In the genomic region with DNA sequence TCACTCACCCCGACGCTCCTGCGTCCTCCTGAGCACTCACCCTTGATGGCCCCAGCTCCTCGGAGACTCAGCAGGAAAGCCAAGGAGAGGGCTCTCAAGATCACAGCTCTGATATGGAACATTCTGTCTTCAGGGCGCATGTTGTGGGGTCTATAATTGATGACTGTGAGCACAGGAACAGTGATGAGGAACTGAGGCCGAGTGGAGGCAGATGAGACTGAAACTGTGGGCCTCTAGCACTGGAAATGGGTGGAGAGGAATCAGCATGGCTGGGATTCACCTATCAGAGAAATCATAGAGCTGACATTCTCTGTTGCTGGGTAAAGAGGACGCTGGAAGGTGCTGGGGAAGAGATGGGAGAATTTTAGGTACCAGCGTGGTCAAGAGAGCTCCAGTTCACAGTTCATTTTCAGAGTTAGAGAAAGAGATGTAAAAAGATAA, we compare ENCODE assay signal across 8 cellular contexts. TPM values are rescaled to one million over a fixed set of nuclear protein-coding genes. Genes with fewer than 3 reads are reported as not detected.
DNase-seq lines count a peak whose midpoint lies in the region; ATAC-seq, FAIRE-seq and TF ChIP-seq lines count a peak whose summit lies in the region.

TSS of gene HLA-DPA1 (minus strand) at position 219 of the 441 bp plus-strand sequence.

- H2AFZ ChIP-seq in parathyroid adenoma = peak within 1 kb of the TSS; percentile 83

- no peak within 1 kb of the TSS for H3K9ac ChIP-seq in parathyroid adenoma

- peak within 1 kb of the TSS; percentile 28 for H3K4me2 ChIP-seq in parathyroid adenoma (ENCODE audit: low read length)

- H3K4me3 ChIP-seq in parathyroid adenoma (ENCODE audit: low read depth, low read length) = peak within 1 kb of the TSS; percentile 19

- TF ChIP-seq CTCF in parathyroid adenoma (IDR thresholded peaks at IDR 0.05) = no peak

- no peaks in the 10 kb centered on the region for H3K36me3 ChIP-seq in parathyroid adenoma (ENCODE audit: control insufficient read depth, insufficient read depth, low read length)

- FAIRE-seq in frontal cortex (lab: Jason Lieb, UNC) = no peak

- H3K4me1 ChIP-seq in parathyroid adenoma = peaks cover 5% of the 10 kb centered on the region

- peak; percentile 80 for DNase-seq in GM03348 (ENCODE audit: low spot score)
- peak; percentile 45 for DNase-seq in fibroblast of peridontal ligament (ENCODE audit: extremely low read depth)
- DNase-seq in frontal cortex (ENCODE audit: low spot score in 2 of 2) = no peak
- no peak for DNase-seq in GF-D8 (lab: John Stamatoyannopoulos, UW)

- H3K27me3 ChIP-seq in parathyroid adenoma (ENCODE audit: control insufficient read depth, insufficient read depth, low read length) = no peaks in the 10 kb centered on the region

- H3K79me2 ChIP-seq in parathyroid adenoma = no peaks in the 10 kb centered on the region

- H3K27ac ChIP-seq in parathyroid adenoma = peak within 1 kb of the TSS; percentile 66

- H3K9me3 ChIP-seq in parathyroid adenoma (ENCODE audit: control insufficient read depth, low read length) = no peaks in the 10 kb centered on the region

- ATAC-seq in GM19468 (IDR thresholded peaks at IDR 0.05; ENCODE audit: extremely low read depth, unreplicated experiment) (peak; percentile 57), HG03558 (IDR thresholded peaks at IDR 0.05; ENCODE audit: extremely low read depth, unreplicated experiment) (peak; percentile 55)
- peak; percentile 70 for ATAC-seq in activated CD4-positive, CD25-positive, alpha-beta regulatory T cell treated with anti-CD3 and anti-CD28 coated beads, Interleukin-2, amount 50 U/mL, for 24 hours

RNA-seq across cellular contexts. Expression of gene HLA-DPA1, which starts in this region (rescaled TPM):
- total RNA-seq in frontal cortex = 1.6 TPM

Comparison
In these comparisons a context has a peak if more than half of its experiments do, and no peak if none do; other contexts are left out.
1. DNase-seq: peak in GM03348 (single experiment) and fibroblast of peridontal ligament (single experiment); none in frontal cortex (0 of 2) and GF-D8 (single experiment).
2. Peak in every context shown above with its lines, with median percentiles within 50 percentile points of each other: ATAC-seq.